ENCODE assay signal across 8 cellular contexts in genomic region chr12:6341439-6342139, GRCh38. TPM values are rescaled to one million over a fixed set of nuclear protein-coding genes. Genes with fewer than 3 reads are reported as not detected.
DNase-seq lines count a peak whose midpoint lies in the region; ATAC-seq, FAIRE-seq and TF ChIP-seq lines count a peak whose summit lies in the region.

TSS of gene TNFRSF1A (minus strand) at chr12:6342076. CDS start at chr12:6341814, 262 bp downstream.

- peaks cover 42 to 56% of the 10 kb centered on the region in 2 donors for H3K4me1 ChIP-seq in kidney (ENCODE audit: control insufficient read depth in 1 of 2, insufficient read depth in 1 of 2, low read depth in 1 of 2, low read length in 2 of 2)

- intact Hi-C loops in CD14-positive monocyte (cut with micrococcal nuclease) (loop anchor here in 1 of 2 donors (2.0 kb wide), 1 partner anchor 15 kb away; no protein-coding TSS in a partner anchor), kidney (cut with DNase I) (no loop called here)

- DNase-seq in CD14-positive monocyte (ENCODE audit: low spot score) = peak; percentile 74
- DNase-seq in HL-60 (ENCODE audit: low read depth in 1 of 2, low spot score in 1 of 2) = peak; percentile 88 to 93
- DNase-seq in T-helper 17 cell = no peak
- DNase-seq in choroid plexus epithelial cell (ENCODE audit: low read depth) = peak; percentile 91
- DNase-seq in kidney = peak; percentile 89
- peak; percentile 54 for DNase-seq in smooth muscle cell of the brain vasculature (ENCODE audit: low read depth, low spot score)
- no peak for DNase-seq in cerebellar nuclear complex (lab: John Stamatoyannopoulos, UW)

- H3K27me3 Mint-ChIP-seq in CD14-positive monocyte (ENCODE audit: low read depth in 3 of 3) (peaks cover 0 to 12% (median 0%) of the 10 kb centered on the region in 3 donors), T-helper 17 cell (no peaks in the 10 kb centered on the region)

- H3K36me3 ChIP-seq in kidney (ENCODE audit: control insufficient read depth in 1 of 2, insufficient read depth in 2 of 2, low read length in 2 of 2) = peaks cover 2 to 3% of the 10 kb centered on the region in 2 donors

- H3K36me3 Mint-ChIP-seq in CD14-positive monocyte (peaks cover 4 to 5% of the 10 kb centered on the region in 2 donors), T-helper 17 cell (ENCODE audit: low read depth) (no peaks in the 10 kb centered on the region)

- H3K4me3 Mint-ChIP-seq in CD14-positive monocyte (no peak within 1 kb of the TSS), T-helper 17 cell (no peak within 1 kb of the TSS)

- peaks cover 43% of the 10 kb centered on the region for H3K4me1 Mint-ChIP-seq in CD14-positive monocyte
- peaks cover 35% of the 10 kb centered on the region for H3K4me1 Mint-ChIP-seq in T-helper 17 cell

- H3K27ac Mint-ChIP-seq in CD14-positive monocyte (peak within 1 kb of the TSS in 1 of 7 donors; percentile 75), T-helper 17 cell (no peak within 1 kb of the TSS)

- TF ChIP-seq CTCF in CD14-positive monocyte (IDR thresholded peaks at IDR 0.05) (no peak), HL-60 (IDR thresholded peaks at IDR 0.05; ENCODE audit: insufficient read depth, low read length) (no peak), choroid plexus epithelial cell (conservative IDR thresholded peaks at IDR 0.05; ENCODE audit: low read depth, low read length) (no peak), kidney (IDR thresholded peaks at IDR 0.05; ENCODE audit: borderline replicate concordance, extremely low read depth, insufficient read depth) (no peak)

- no peaks in the 10 kb centered on the region for H3K27me3 ChIP-seq in HL-60 (ENCODE audit: insufficient read depth, poor library complexity, severe bottlenecking)

- peak; percentile 53 for ATAC-seq in T-helper 17 cell
- ATAC-seq in GM21529 (IDR thresholded peaks at IDR 0.05; ENCODE audit: unreplicated experiment) = no peak

- H3K9me3 ChIP-seq in T-helper 17 cell (ENCODE audit: control insufficient read depth, low read length, poor library complexity, severe bottlenecking) = no peaks in the 10 kb centered on the region
- H3K9me3 ChIP-seq in kidney (ENCODE audit: control insufficient read depth in 1 of 2, low read length in 2 of 2) = no peaks in the 10 kb centered on the region

- H3K4me3 ChIP-seq in HL-60 (replicated peaks; ENCODE audit: insufficient read depth, low read length) (peak within 1 kb of the TSS; percentile 77), choroid plexus epithelial cell (ENCODE audit: low read depth, low read length) (peak within 1 kb of the TSS; percentile 99), kidney (ENCODE audit: low read length in 2 of 2) (peak within 1 kb of the TSS; percentile 92 to 93)

- H3K9ac ChIP-seq in kidney (ENCODE audit: low read length in 2 of 2) = peak within 1 kb of the TSS; percentile 98 to 99

- no peak for FAIRE-seq in kidney (lab: Jason Lieb, UNC)

- peaks cover 0 to 2% (median 0%) of the 10 kb centered on the region in 7 donors for H3K9me3 Mint-ChIP-seq in CD14-positive monocyte

- H3K27ac ChIP-seq in HL-60 (replicated peaks) (peak within 1 kb of the TSS; percentile 99), kidney (ENCODE audit: low read depth in 2 of 2, low read length in 2 of 2) (peak within 1 kb of the TSS; percentile 99 to 100)

RNA-seq across cellular contexts. Expression of gene TNFRSF1A, which starts in this region (rescaled TPM):
- 100 to 1,000 TPM; 108 to 157 TPM for polyA plus RNA-seq in CD14-positive monocyte
- 10 to 100 TPM; 22.4 to 23.0 TPM for total RNA-seq in T-helper 17 cell
- total RNA-seq in kidney = 186 TPM
- 99.6 TPM for polyA plus RNA-seq in kidney (ENCODE audit: insufficient read depth, low read depth, low replicate concordance)

Comparison
In these comparisons a context has a peak if more than half of its experiments do, and no peak if none do; other contexts are left out.
1. DNase-seq: peak in CD14-positive monocyte (single experiment), HL-60 (2 of 2), choroid plexus epithelial cell (single experiment), kidney (single experiment) and smooth muscle cell of the brain vasculature (single experiment); none in T-helper 17 cell (0 of 3) and cerebellar nuclear complex (0 of 2).
2. Peak in every context shown above with its lines, with median percentiles within 50 percentile points of each other: H3K4me3 ChIP-seq.